In the genomic region with DNA sequence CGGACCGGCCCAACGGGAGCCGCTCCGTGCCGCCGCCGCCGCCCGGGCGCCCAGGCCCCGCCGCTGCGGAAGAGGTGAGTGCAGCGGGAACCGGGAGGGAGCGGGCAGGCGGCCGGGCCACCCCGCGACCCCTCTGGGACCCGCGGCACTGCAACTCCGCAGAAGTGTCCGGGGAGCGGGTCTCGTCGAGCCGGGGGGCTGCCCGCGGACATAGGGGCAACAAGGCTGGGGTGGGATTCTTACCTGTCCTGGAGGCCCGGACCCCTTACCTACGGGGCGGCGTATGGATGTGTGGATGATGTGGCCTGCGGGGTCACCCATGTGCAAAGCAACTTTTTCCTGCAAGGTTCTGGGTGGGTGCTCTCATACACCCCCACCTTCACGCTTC, we compare ENCODE assay signal across 8 cellular contexts. TPM values are rescaled to one million over a fixed set of nuclear protein-coding genes. Genes with fewer than 3 reads are reported as not detected.
A peak's percentile ranks its signal among the peaks of the same experiment; 100 is the strongest.
DNase-seq lines count a peak whose midpoint lies in the region; ATAC-seq and TF ChIP-seq lines count a peak whose summit lies in the region.

No MANE protein-coding gene starts in this region.

- H3K36me3 ChIP-seq in SK-N-SH (replicated peaks in 1 of 2; ENCODE audit: control insufficient read depth in 1 of 2, insufficient read depth in 2 of 2, low read length in 1 of 2) (peaks cover 0 to 3% of the 10 kb centered on the region in 2 experiments), adipocyte (ENCODE audit: control insufficient read depth, insufficient read depth, low read length, severe bottlenecking) (no peaks in the 10 kb centered on the region), kidney epithelial cell (ENCODE audit: control insufficient read depth, insufficient read depth, low read length) (no peaks in the 10 kb centered on the region), suprapubic skin (no peaks in the 10 kb centered on the region)

- H3K4me1 ChIP-seq in SK-N-SH (ENCODE audit: control insufficient read depth in 1 of 2, insufficient read depth in 2 of 2, low read depth in 1 of 2, low read length in 1 of 2) (peaks cover 22 to 43% of the 10 kb centered on the region in 2 experiments; a peak in 2 of 4 replicates), adipocyte (ENCODE audit: control insufficient read depth, insufficient read depth, low read length) (no peaks in the 10 kb centered on the region), suprapubic skin (peaks cover 87% of the 10 kb centered on the region)

- H3K9me3 ChIP-seq in SK-N-SH (no peaks in the 10 kb centered on the region), adipocyte (ENCODE audit: control insufficient read depth, low read length) (no peaks in the 10 kb centered on the region), suprapubic skin (no peaks in the 10 kb centered on the region)

- no peak overlapping the region for H3K27ac ChIP-seq in SK-N-SH (ENCODE audit: low read depth in 2 of 2, low read length in 1 of 2)
- H3K27ac ChIP-seq in suprapubic skin, result peak overlapping the region; percentile 90

- peaks cover 26% of the 10 kb centered on the region for H3K79me2 ChIP-seq in SK-N-SH (ENCODE audit: insufficient read depth)

- H2AFZ ChIP-seq in SK-N-SH (ENCODE audit: low read depth), result no peak overlapping the region

- H3K27me3 ChIP-seq in SK-N-SH (ENCODE audit: insufficient read depth) (no peaks in the 10 kb centered on the region), adipocyte (replicated peaks; ENCODE audit: control insufficient read depth, insufficient read depth, low read length) (peaks cover 21% of the 10 kb centered on the region), kidney epithelial cell (ENCODE audit: control insufficient read depth, insufficient read depth, low read length) (peaks cover 2% of the 10 kb centered on the region), suprapubic skin (peaks cover 7% of the 10 kb centered on the region)

- H3F3A ChIP-seq in SK-N-SH (replicated peaks; ENCODE audit: insufficient read depth), result no peaks in the 10 kb centered on the region

- no peak for TF ChIP-seq EP300 in SK-N-SH (IDR thresholded peaks at IDR 0.05; ENCODE audit: borderline replicate concordance in 1 of 2, low read depth in 1 of 2, low read length in 1 of 2)
- TF ChIP-seq EP300 in suprapubic skin (IDR thresholded peaks at IDR 0.05), result no peak

- H3K9me2 ChIP-seq in SK-N-SH, result no peaks in the 10 kb centered on the region

- POLR2A ChIA-PET in SK-N-SH (lab: Yijun Ruan, JAX), result no interaction called here

- H3K4me3 ChIP-seq in SK-N-SH (ENCODE audit: low read depth in 2 of 2, low read length in 1 of 2) (peak overlapping the region; percentile 64 to 67), adipocyte (ENCODE audit: low read length) (peak overlapping the region; percentile 54), kidney epithelial cell (ENCODE audit: low read depth, low read length) (peak overlapping the region; percentile 66), suprapubic skin (peak overlapping the region; percentile 64)

- DNase-seq in SK-N-SH (no peak), adipocyte (ENCODE audit: low read depth) (no peak), kidney epithelial cell (ENCODE audit: low read depth) (no peak), suprapubic skin (ENCODE audit: low spot score in 2 of 2) (no peak), OCI-M2 (lab: John Stamatoyannopoulos, UW; ENCODE audit: unreplicated experiment) (no peak), NCI-H446 treated with DMSO at 0.1 percent for 48 hours (lab: John Stamatoyannopoulos, UW) (no peak)

- ATAC-seq in SK-N-SH treated with all-trans-retinoic acid at 6 μM for 48 hours (no peak), HG02588 (IDR thresholded peaks at IDR 0.05; ENCODE audit: unreplicated experiment) (no peak)

- WGBS in SK-N-SH (ENCODE audit: low lambda C conversion rate), result 23% methylated on average over 4 of the region's 37 CpGs
- 0% methylated on average over 1 of the region's 37 CpGs for WGBS in suprapubic skin

- TF ChIP-seq CTCF in SK-N-SH (IDR thresholded peaks at IDR 0.05), result no peak
- no peak for TF ChIP-seq CTCF in kidney epithelial cell (IDR thresholded peaks at IDR 0.05; ENCODE audit: insufficient read depth, low read length, poor library complexity, severe bottlenecking)
- no peak for TF ChIP-seq CTCF in suprapubic skin (IDR thresholded peaks at IDR 0.05)

- TF ChIP-seq POLR2A in suprapubic skin (IDR thresholded peaks at IDR 0.05), result no peak

- no peak for TF ChIP-seq RAD21 in SK-N-SH (IDR thresholded peaks at IDR 0.05; ENCODE audit: low read length)

- peak overlapping the region; percentile 89 for H3K4me2 ChIP-seq in SK-N-SH

- no peaks in the 10 kb centered on the region for H4K20me1 ChIP-seq in SK-N-SH (ENCODE audit: insufficient read depth)

- CTCF ChIA-PET in SK-N-SH (lab: Yijun Ruan, JAX), result interaction anchor here (1.1 to 2.4 kb wide), 10 partner anchors 10 to 119 kb away, joined by 3 to 20 read pairs (median 5); no protein-coding TSS in a partner anchor

- H3K9ac ChIP-seq in SK-N-SH (peak overlapping the region; percentile 54; the same call in 1 of the 2 replicates), adipocyte (ENCODE audit: low read length) (no peak overlapping the region)

TF ChIP-seq in SK-N-SH, 30 proteins besides CTCF, POLR2A, EP300 and RAD21 (continues in another document):
- no peak for TF ChIP-seq RXRA (IDR thresholded peaks at IDR 0.05; ENCODE audit: borderline replicate concordance, low read depth)
- TF ChIP-seq, protein P1, sequence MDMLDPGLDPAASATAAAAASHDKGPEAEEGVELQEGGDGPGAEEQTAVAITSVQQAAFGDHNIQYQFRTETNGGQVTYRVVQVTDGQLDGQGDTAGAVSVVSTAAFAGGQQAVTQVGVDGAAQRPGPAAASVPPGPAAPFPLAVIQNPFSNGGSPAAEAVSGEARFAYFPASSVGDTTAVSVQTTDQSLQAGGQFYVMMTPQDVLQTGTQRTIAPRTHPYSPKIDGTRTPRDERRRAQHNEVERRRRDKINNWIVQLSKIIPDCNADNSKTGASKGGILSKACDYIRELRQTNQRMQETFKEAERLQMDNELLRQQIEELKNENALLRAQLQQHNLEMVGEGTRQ (IDR thresholded peaks at IDR 0.05; ENCODE audit: borderline replicate concordance, low read depth, low read length), result no peak

TF ChIP-seq in SK-N-SH treated with all-trans-retinoic acid at 6 μM for 48 hours, 23 proteins besides CTCF, POLR2A, EP300 and RAD21:
- no peak for TF ChIP-seq CREB5 (CRISPR knock-in tag; IDR thresholded peaks at IDR 0.05; ENCODE audit: low read depth)

RNA-seq across cellular contexts. Expression of gene SEMA3F, which starts 0.4 kb away (rescaled TPM):
- 23.9 and 30.4 TPM in 2 replicates for polyA plus RNA-seq in SK-N-SH (2012; rRNA removed)
- polyA plus RNA-seq in SK-N-SH (2012; cell fraction: cytosol; rRNA removed), result 15.5 and 23.2 TPM in 2 replicates
- 32.9 and 38.3 TPM in 2 replicates for polyA plus RNA-seq in SK-N-SH (2012; cell fraction: nucleus; rRNA removed)
- total RNA-seq in kidney epithelial cell, result 79.8 and 85.4 TPM in 2 replicates
- total RNA-seq in suprapubic skin, result 100 to 1,000 TPM; 123 to 188 (median 130) TPM

RNA-seq across cellular contexts. Expression of gene GNAT1, which starts 35.9 kb away (rescaled TPM):
- not detected in 2 replicates for polyA plus RNA-seq in SK-N-SH (2012; rRNA removed)
- not detected in 2 replicates for polyA plus RNA-seq in SK-N-SH (2012; cell fraction: cytosol; rRNA removed)
- polyA plus RNA-seq in SK-N-SH (2012; cell fraction: nucleus; rRNA removed), result 0.12 TPM in 1 of 2 replicates, not detected in the other
- total RNA-seq in kidney epithelial cell, result not detected in 2 replicates
- under 1 TPM in 1 of 4 donors, not detected in 3; 0.64 TPM for total RNA-seq in suprapubic skin

RNA-seq across cellular contexts. Expression of gene SLC38A3, which starts 49.6 kb away (rescaled TPM):
- 0.84 and 0.89 TPM in 2 replicates for polyA plus RNA-seq in SK-N-SH (2012; rRNA removed)
- polyA plus RNA-seq in SK-N-SH (2012; cell fraction: cytosol; rRNA removed), result 0.15 and 0.29 TPM in 2 replicates
- polyA plus RNA-seq in SK-N-SH (2012; cell fraction: nucleus; rRNA removed), result 1.6 and 2.0 TPM in 2 replicates
- total RNA-seq in kidney epithelial cell (0.13 and 0.48 TPM in 2 replicates), suprapubic skin (1 to 10 TPM in 2 of 4 donors, under 1 TPM in 2; 0.25 to 2.2 (median 1.00) TPM)
